27 cellular contexts compared by ENCODE assay signal in the genomic region with DNA sequence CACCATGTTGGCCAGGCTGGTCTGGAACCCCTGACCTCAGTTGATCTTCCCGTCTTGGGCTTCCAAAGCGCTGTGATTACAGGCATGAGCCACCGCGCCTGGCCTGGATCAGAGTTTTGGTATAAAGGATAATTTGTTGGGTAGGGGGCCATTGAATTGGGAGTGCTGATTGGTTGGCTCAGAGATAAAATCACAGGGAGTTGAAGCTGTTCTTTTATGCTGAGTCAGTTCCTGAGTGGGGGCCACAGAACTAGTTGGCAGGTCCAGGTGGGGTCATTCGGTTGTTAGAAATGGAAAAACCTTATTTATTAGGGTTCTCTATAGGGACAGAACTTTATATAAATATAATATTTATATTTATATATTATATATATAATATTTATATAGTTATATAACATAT.
DNase-seq lines count a peak whose midpoint lies in the region; ATAC-seq, FAIRE-seq and TF ChIP-seq lines count a peak whose summit lies in the region.
"Had no signal": no experiment of that assay in that cellular context is flagged by ENCODE, and none has a peak within 500 bp of the region (broad histone marks: within the 10 kb centered on the region; RNA-seq: fewer than 3 reads in every experiment).

No MANE protein-coding gene starts in this region.

- TF ChIP-seq POLR2A in HepG2 (IDR thresholded peaks at IDR 0.05; ENCODE audit: insufficient read depth in 1 of 2, low read depth in 2 of 2, low read length in 2 of 2): no peak
- TF ChIP-seq POLR2A in right lobe of liver (IDR thresholded peaks at IDR 0.05): no peak
- no peak for TF ChIP-seq POLR2A in K562 (conservative IDR thresholded peaks at IDR 0.05)

- H4K20me1 ChIP-seq in HepG2 (ENCODE audit: insufficient read depth, low read length) (no peaks in the 10 kb centered on the region), K562 (replicated peaks; ENCODE audit: control insufficient read depth, insufficient read depth, low read length) (no peaks in the 10 kb centered on the region)
- H4K20me1 ChIP-seq: BLaER1 treated with 17β-estradiol and CSF1 and Interleukin-3, amounts not matched to agents 10 nM and 100 nM had no signal

- FAIRE-seq in HepG2 (lab: Jason Lieb, UNC) (no peak), K562 (lab: Jason Lieb, UNC) (no peak)
- FAIRE-seq: A204.1, D721Med, GM12878, GM19239, H54 had no signal

- H3K27me3 ChIP-seq in HepG2 (ENCODE audit: control insufficient read depth in 1 of 2, insufficient read depth in 2 of 2, low read length in 2 of 2) (no peaks in the 10 kb centered on the region), right lobe of liver (no peaks in the 10 kb centered on the region), K562 (ENCODE audit: control insufficient read depth in 2 of 2, insufficient read depth in 2 of 2, low read length in 2 of 2) (no peaks in the 10 kb centered on the region)
- H3K27me3 ChIP-seq: BE2C; BLaER1 treated with 17β-estradiol and CSF1 and Interleukin-3, amounts not matched to agents 10 nM and 100 nM had no signal

- peak overlapping the region; percentile 34 for H3K27ac Mint-ChIP-seq in activated CD8-positive, alpha-beta T cell treated with anti-CD3 and anti-CD28 coated beads for 36 hours
- H3K27ac Mint-ChIP-seq in activated CD8-positive, alpha-beta T cell treated with anti-CD3 and anti-CD28 coated beads, Interleukin-2, amount 10 ng/mL, durations not matched to agents 7 days and 5 days: no peak overlapping the region
- peak overlapping the region; percentile 37 for H3K27ac Mint-ChIP-seq in stimulated activated effector memory CD8-positive, alpha-beta T cell treated with anti-CD3 and anti-CD28 coated beads, Interleukin-12 subunit alpha, Interleukin-12 subunit beta, amount 100 ng/mL, for 72 hours
- H3K27ac Mint-ChIP-seq: CD4-positive, alpha-beta T cell had no signal

- TF ChIP-seq RAD21 in HepG2 (CRISPR knock-in tag; IDR thresholded peaks at IDR 0.05) (no peak), K562 (CRISPR knock-in tag; conservative IDR thresholded peaks at IDR 0.05 in 1 of 2, IDR thresholded peaks at IDR 0.05 in 1 of 2) (no peak)

- H2AFZ ChIP-seq in HepG2 (ENCODE audit: low read length) (no peak overlapping the region), K562 (ENCODE audit: low read depth, low read length) (no peak overlapping the region)

- in situ Hi-C loops in HepG2 (cut with HindIII; ENCODE audit: extremely low pct_ligation_motif_present, low pct_unique_long_range_greater_than_20kb) (no loop called here), K562 (cut with MboI) (no loop called here)

- no peak for TF ChIP-seq EP300 in HepG2 (IDR thresholded peaks at IDR 0.05; ENCODE audit: low read depth in 2 of 2, low read length in 2 of 2)
- TF ChIP-seq EP300 in HepG2 (CRISPR knock-in tag; IDR thresholded peaks at IDR 0.05; ENCODE audit: borderline replicate concordance): no peak
- no peak for TF ChIP-seq EP300 in K562 (IDR thresholded peaks at IDR 0.05; ENCODE audit: low read length)

- no peak for DNase-seq in activated CD8-positive, alpha-beta T cell treated with anti-CD3 and anti-CD28 coated beads for 36 hours
- no peak for DNase-seq in activated CD8-positive, alpha-beta T cell treated with anti-CD3 and anti-CD28 coated beads, Interleukin-2, amount 10 ng/mL, durations not matched to agents 7 days and 5 days
- DNase-seq in HepG2 (ENCODE audit: low spot score) (no peak), right lobe of liver (no peak), K562 (ENCODE audit: extremely low read depth in 1 of 4, low spot score in 3 of 4) (peak in 1 of 4 experiments; percentile 22), HCEC 1CT (no peak)
- DNase-seq in stimulated activated effector memory CD8-positive, alpha-beta T cell treated with anti-CD3 and anti-CD28 coated beads, Interleukin-12 subunit alpha, Interleukin-12 subunit beta, amount 100 ng/mL, for 72 hours (ENCODE audit: low spot score in 2 of 2): no peak
- DNase-seq: ACHN; AML-193; BE2C; CD4-positive, alpha-beta T cell; CD8-positive, alpha-beta memory T cell; DMS 273 treated with DMSO at 0.1 percent for 48 hours; DMS79; EL; GDM1; GOT3 had no signal

- intact Hi-C loops in activated CD8-positive, alpha-beta T cell treated with anti-CD3 and anti-CD28 coated beads for 36 hours (cut with micrococcal nuclease): no loop called here
- intact Hi-C loops in HepG2 (cut with micrococcal nuclease; ENCODE audit: unreplicated experiment) (no loop called here), right lobe of liver (cut with DNase I) (no loop called here), K562 (cut with micrococcal nuclease) (no loop called here)

- no peaks in the 10 kb centered on the region for H3K9me3 ChIP-seq in HepG2 (ENCODE audit: low read length)
- H3K9me3 ChIP-seq in right lobe of liver: no peaks in the 10 kb centered on the region
- H3K9me3 ChIP-seq in K562 (replicated peaks; ENCODE audit: control insufficient read depth, insufficient read depth, low read depth, low read length): no peaks in the 10 kb centered on the region
- H3K9me3 ChIP-seq: BE2C; BLaER1 treated with 17β-estradiol and CSF1 and Interleukin-3, amounts not matched to agents 10 nM and 100 nM had no signal

- no peaks in the 10 kb centered on the region for H3K27me3 Mint-ChIP-seq in activated CD8-positive, alpha-beta T cell treated with anti-CD3 and anti-CD28 coated beads for 36 hours
- H3K27me3 Mint-ChIP-seq in activated CD8-positive, alpha-beta T cell treated with anti-CD3 and anti-CD28 coated beads, Interleukin-2, amount 10 ng/mL, durations not matched to agents 7 days and 5 days (ENCODE audit: low read depth): no peaks in the 10 kb centered on the region
- H3K27me3 Mint-ChIP-seq: CD4-positive, alpha-beta T cell; CD8-positive, alpha-beta memory T cell had no signal

- no peak overlapping the region for H3K4me3 ChIP-seq in HepG2 (replicated peaks in 1 of 3; ENCODE audit: insufficient read depth in 1 of 3, low read depth in 2 of 3, low read length in 3 of 3)
- no peak overlapping the region for H3K4me3 ChIP-seq in right lobe of liver
- no peak overlapping the region for H3K4me3 ChIP-seq in K562
- H3K4me3 ChIP-seq: BLaER1 treated with 17β-estradiol and CSF1 and Interleukin-3, amounts not matched to agents 10 nM and 100 nM; GM12878 had no signal

- H3K4me1 ChIP-seq in HepG2 (ENCODE audit: insufficient read depth, low read length) (peaks cover 2% of the 10 kb centered on the region), right lobe of liver (no peaks in the 10 kb centered on the region), K562 (replicated peaks in 1 of 2; ENCODE audit: control insufficient read depth in 2 of 2, insufficient read depth in 2 of 2, low read length in 2 of 2) (peaks cover 5 to 11% of the 10 kb centered on the region in 2 experiments; a peak in 4 of 5 replicates)
- H3K4me1 ChIP-seq: BE2C had no signal

- H3K4me3 Mint-ChIP-seq in activated CD8-positive, alpha-beta T cell treated with anti-CD3 and anti-CD28 coated beads for 36 hours: no peak overlapping the region
- no peak overlapping the region for H3K4me3 Mint-ChIP-seq in activated CD8-positive, alpha-beta T cell treated with anti-CD3 and anti-CD28 coated beads, Interleukin-2, amount 10 ng/mL, durations not matched to agents 7 days and 5 days
- no peak overlapping the region for H3K4me3 Mint-ChIP-seq in stimulated activated effector memory CD8-positive, alpha-beta T cell treated with anti-CD3 and anti-CD28 coated beads, Interleukin-12 subunit alpha, Interleukin-12 subunit beta, amount 100 ng/mL, for 72 hours
- H3K4me3 Mint-ChIP-seq: CD14-positive monocyte; CD4-positive, alpha-beta T cell; CD8-positive, alpha-beta memory T cell had no signal

- H3K4me2 ChIP-seq in HepG2 (ENCODE audit: low read depth, low read length) (no peak overlapping the region), K562 (ENCODE audit: insufficient read depth, low read length) (no peak overlapping the region)
- H3K4me2 ChIP-seq: BLaER1 treated with 17β-estradiol and CSF1 and Interleukin-3, amounts not matched to agents 10 nM and 100 nM had no signal

- no peak for TF ChIP-seq CTCF in activated CD8-positive, alpha-beta T cell treated with anti-CD3 and anti-CD28 coated beads for 36 hours (IDR thresholded peaks at IDR 0.05)
- TF ChIP-seq CTCF in HepG2 (CRISPR knock-in tag; IDR thresholded peaks at IDR 0.05): no peak
- no peak for TF ChIP-seq CTCF in right lobe of liver (IDR thresholded peaks at IDR 0.05)
- no peak for TF ChIP-seq CTCF in K562 (IDR thresholded peaks at IDR 0.05 in 2 of 3, conservative IDR thresholded peaks at IDR 0.05 in 1 of 3; ENCODE audit: insufficient read depth in 2 of 3, low read depth in 1 of 3, low read length in 3 of 3)

- no peaks in the 10 kb centered on the region for H3K36me3 ChIP-seq in HepG2 (replicated peaks in 1 of 2; ENCODE audit: control insufficient read depth in 1 of 2, insufficient read depth in 2 of 2, low read length in 2 of 2)
- peaks cover 0 to 2% (median 0%) of the 10 kb centered on the region in 4 donors for H3K36me3 ChIP-seq in right lobe of liver
- no peaks in the 10 kb centered on the region for H3K36me3 ChIP-seq in K562 (ENCODE audit: control insufficient read depth, insufficient read depth, low read length)
- H3K36me3 ChIP-seq: BE2C had no signal

- no peaks in the 10 kb centered on the region for H3K9me1 ChIP-seq in K562 (ENCODE audit: control insufficient read depth, insufficient read depth, low read length)

- BruUV-seq in HepG2 (replicated peaks; lab: Mats Ljungman, UMichigan) (no TSS peak), K562 (replicated peaks; lab: Mats Ljungman, UMichigan) (no TSS peak)

- H3K27ac ChIP-seq in HepG2 (ENCODE audit: extremely low read length, insufficient read depth, low read length): no peak overlapping the region
- H3K27ac ChIP-seq in right lobe of liver: no peak overlapping the region
- H3K27ac ChIP-seq in K562 (ENCODE audit: extremely low read depth, low read depth, low read length): no peak overlapping the region
- H3K27ac ChIP-seq: 22Rv1 had no signal

- H3K4me1 Mint-ChIP-seq in activated CD8-positive, alpha-beta T cell treated with anti-CD3 and anti-CD28 coated beads for 36 hours (ENCODE audit: low read depth): peaks cover 10% of the 10 kb centered on the region
- H3K4me1 Mint-ChIP-seq in activated CD8-positive, alpha-beta T cell treated with anti-CD3 and anti-CD28 coated beads, Interleukin-2, amount 10 ng/mL, durations not matched to agents 7 days and 5 days (ENCODE audit: low read depth): peaks cover 13% of the 10 kb centered on the region
- peaks cover 6% of the 10 kb centered on the region for H3K4me1 Mint-ChIP-seq in stimulated activated effector memory CD8-positive, alpha-beta T cell treated with anti-CD3 and anti-CD28 coated beads, Interleukin-12 subunit alpha, Interleukin-12 subunit beta, amount 100 ng/mL, for 72 hours

- peaks cover 1% of the 10 kb centered on the region for H3K36me3 Mint-ChIP-seq in activated CD8-positive, alpha-beta T cell treated with anti-CD3 and anti-CD28 coated beads for 36 hours (ENCODE audit: low read depth)
- peaks cover 9% of the 10 kb centered on the region for H3K36me3 Mint-ChIP-seq in activated CD8-positive, alpha-beta T cell treated with anti-CD3 and anti-CD28 coated beads, Interleukin-2, amount 10 ng/mL, durations not matched to agents 7 days and 5 days (ENCODE audit: low read depth)
- H3K36me3 Mint-ChIP-seq in stimulated activated effector memory CD8-positive, alpha-beta T cell treated with anti-CD3 and anti-CD28 coated beads, Interleukin-12 subunit alpha, Interleukin-12 subunit beta, amount 100 ng/mL, for 72 hours: peaks cover 6% of the 10 kb centered on the region

- H3K79me2 ChIP-seq in HepG2 (ENCODE audit: insufficient read depth, low read length) (no peaks in the 10 kb centered on the region), K562 (ENCODE audit: control insufficient read depth, insufficient read depth, low read length) (no peaks in the 10 kb centered on the region)

- POLR2A ChIA-PET in activated CD8-positive, alpha-beta T cell treated with anti-CD3 and anti-CD28 coated beads for 36 hours (lab: Charles Lee): no interaction called here
- POLR2A ChIA-PET in activated CD8-positive, alpha-beta T cell treated with anti-CD3 and anti-CD28 coated beads, Interleukin-2, amount 10 ng/mL, durations not matched to agents 7 days and 5 days (lab: Charles Lee): no interaction called here
- POLR2A ChIA-PET in HepG2 (lab: Yijun Ruan, JAX) (no interaction called here), K562 (lab: Yijun Ruan, JAX) (no interaction called here)

- H3K9ac ChIP-seq in HepG2 (ENCODE audit: insufficient read depth, low read depth, low read length) (no peak overlapping the region), K562 (ENCODE audit: insufficient read depth in 1 of 2, low read depth in 2 of 2, low read length in 2 of 2) (no peak overlapping the region)
- H3K9ac ChIP-seq: BLaER1 treated with 17β-estradiol and CSF1 and Interleukin-3, amounts not matched to agents 10 nM and 100 nM had no signal

- WGBS in HepG2 (ENCODE audit: low lambda C conversion rate): over 99% methylated on average over 5 of the region's 5 CpGs
- WGBS in right lobe of liver (ENCODE audit: insufficient coverage, low coverage, low lambda C conversion rate, missing lambda C conversion rate): 94% methylated on average over 5 of the region's 5 CpGs
- 71% methylated on average over 5 of the region's 5 CpGs for WGBS in K562 (ENCODE audit: insufficient coverage, low coverage, missing lambda C conversion rate)

- ATAC-seq in activated CD8-positive, alpha-beta T cell treated with anti-CD3 and anti-CD28 coated beads for 36 hours: no peak
- ATAC-seq in activated CD8-positive, alpha-beta T cell treated with anti-CD3 and anti-CD28 coated beads, Interleukin-2, amount 10 ng/mL, durations not matched to agents 7 days and 5 days: no peak
- no peak for ATAC-seq in HepG2
- no peak for ATAC-seq in right lobe of liver
- no peak for ATAC-seq in K562
- ATAC-seq in stimulated activated effector memory CD8-positive, alpha-beta T cell treated with anti-CD3 and anti-CD28 coated beads, Interleukin-12 subunit alpha, Interleukin-12 subunit beta, amount 100 ng/mL, for 72 hours: no peak
- ATAC-seq in HG03469 (IDR thresholded peaks at IDR 0.05; ENCODE audit: unreplicated experiment): no peak
- ATAC-seq: GM12878, HCT116 had no signal

- CTCF ChIA-PET in activated CD8-positive, alpha-beta T cell treated with anti-CD3 and anti-CD28 coated beads for 36 hours (lab: Charles Lee): interaction anchor here (0.7 kb wide), 1 partner anchor 143 kb away, joined by 3 read pairs; no protein-coding TSS in a partner anchor
- CTCF ChIA-PET in activated CD8-positive, alpha-beta T cell treated with anti-CD3 and anti-CD28 coated beads, Interleukin-2, amount 10 ng/mL, durations not matched to agents 7 days and 5 days (lab: Charles Lee): interaction anchor here (0.6 kb wide), 1 partner anchor 140 kb away, joined by 3 read pairs; no protein-coding TSS in a partner anchor
- CTCF ChIA-PET in HepG2 (lab: Yijun Ruan, JAX; ENCODE audit: low intra/inter-chr PET ratio, low total read pairs): no interaction called here
- CTCF ChIA-PET in K562 (lab: Yijun Ruan, JAX; ENCODE audit: low intra/inter-chr PET ratio): no interaction called here

- H3K9me3 Mint-ChIP-seq in activated CD8-positive, alpha-beta T cell treated with anti-CD3 and anti-CD28 coated beads for 36 hours: no peaks in the 10 kb centered on the region
- no peaks in the 10 kb centered on the region for H3K9me3 Mint-ChIP-seq in activated CD8-positive, alpha-beta T cell treated with anti-CD3 and anti-CD28 coated beads, Interleukin-2, amount 10 ng/mL, durations not matched to agents 7 days and 5 days (ENCODE audit: insufficient read depth)
- no peaks in the 10 kb centered on the region for H3K9me3 Mint-ChIP-seq in stimulated activated effector memory CD8-positive, alpha-beta T cell treated with anti-CD3 and anti-CD28 coated beads, Interleukin-12 subunit alpha, Interleukin-12 subunit beta, amount 100 ng/mL, for 72 hours
- H3K9me3 Mint-ChIP-seq: CD14-positive monocyte; CD4-positive, alpha-beta T cell; CD8-positive, alpha-beta memory T cell had no signal

Comparison
In these comparisons a context has a peak if more than half of its experiments do, and no peak if none do; other contexts are left out.
1. CTCF ChIA-PET loops: an anchor here in activated CD8-positive, alpha-beta T cell treated with anti-CD3 and anti-CD28 coated beads for 36 hours (0.7 kb wide) and activated CD8-positive, alpha-beta T cell treated with anti-CD3 and anti-CD28 coated beads, Interleukin-2, amount 10 ng/mL, durations not matched to agents 7 days and 5 days (0.6 kb wide); none called in HepG2 and K562.